17 cellular contexts compared by ENCODE assay signal in genomic region chr2:166651080-166651675, GRCh38.
DNase-seq lines count a peak whose midpoint lies in the region; ATAC-seq, FAIRE-seq and TF ChIP-seq lines count a peak whose summit lies in the region.
"Had no signal": no experiment of that assay in that cellular context is flagged by ENCODE, and none has a peak within 500 bp of the region (broad histone marks: within the 10 kb centered on the region; RNA-seq: fewer than 3 reads in every experiment).

No MANE protein-coding gene starts in this region.

- peaks cover 13% of the 10 kb centered on the region for H3K4me1 Mint-ChIP-seq in astrocyte (ENCODE audit: low read depth, unreplicated experiment)
- H3K4me1 Mint-ChIP-seq in CD8-positive, alpha-beta T cell (ENCODE audit: low read depth): no peaks in the 10 kb centered on the region
- H3K4me1 Mint-ChIP-seq: naive B cell had no signal

- no peak for TF ChIP-seq POLR2A in gastrocnemius medialis (IDR thresholded peaks at IDR 0.05)

- no peaks in the 10 kb centered on the region for H3K36me3 Mint-ChIP-seq in astrocyte (ENCODE audit: low read depth, unreplicated experiment)
- H3K36me3 Mint-ChIP-seq in CD8-positive, alpha-beta T cell: no peaks in the 10 kb centered on the region
- H3K36me3 Mint-ChIP-seq: naive B cell had no signal

- intact Hi-C loops in CD8-positive, alpha-beta T cell (cut with DNase I, micrococcal nuclease): no loop called here
- intact Hi-C loops in gastrocnemius medialis (cut with DNase I; ENCODE audit: low total_unique reads): no loop called here

- in situ Hi-C loops in gastrocnemius medialis (cut with MboI; ENCODE audit: low sequenced_read_pairs in 4 of 4): no loop called here

- no peak overlapping the region for H3K4me3 ChIP-seq in AG04449 (ENCODE audit: low read depth, low read length)
- no peak overlapping the region for H3K4me3 ChIP-seq in astrocyte (ENCODE audit: insufficient read depth, low read depth, low read length)
- H3K4me3 ChIP-seq in CD8-positive, alpha-beta T cell (ENCODE audit: low read depth, low read length): no peak overlapping the region
- no peak overlapping the region for H3K4me3 ChIP-seq in gastrocnemius medialis
- H3K4me3 ChIP-seq: GM23248, right lobe of liver had no signal

- H3K36me3 ChIP-seq in astrocyte (ENCODE audit: insufficient read depth, low read length) (no peaks in the 10 kb centered on the region), gastrocnemius medialis (no peaks in the 10 kb centered on the region)
- H3K36me3 ChIP-seq in CD8-positive, alpha-beta T cell (ENCODE audit: insufficient read depth, low read length): no peaks in the 10 kb centered on the region
- H3K36me3 ChIP-seq: right lobe of liver had no signal

- POLR2A ChIA-PET in AG04449 (lab: Yijun Ruan, JAX): no interaction called here
- POLR2A ChIA-PET in CD8-positive, alpha-beta T cell (lab: Charles Lee): no interaction called here

- H3K4me1 ChIP-seq in astrocyte (ENCODE audit: insufficient read depth, low read length) (peaks cover 7% of the 10 kb centered on the region), gastrocnemius medialis (no peaks in the 10 kb centered on the region)
- H3K4me1 ChIP-seq in CD8-positive, alpha-beta T cell (ENCODE audit: insufficient read depth, low read length): no peaks in the 10 kb centered on the region
- H3K4me1 ChIP-seq: right lobe of liver had no signal

- H3K27ac Mint-ChIP-seq in astrocyte (ENCODE audit: unreplicated experiment): peak overlapping the region; percentile 29
- no peak overlapping the region for H3K27ac Mint-ChIP-seq in CD8-positive, alpha-beta T cell
- H3K27ac Mint-ChIP-seq: activated T-helper 2 cell treated with anti-CD3 and anti-CD28 coated beads, Interferon-gamma antibody, Interleukin-2, Interleukin-4, amounts not matched to agents 10 μg/mL and 5 μg/mL and 100 μg/mL, durations not matched to agents 14 hours and 24 hours and 36 hours; naive B cell; stimulated activated naive CD8-positive, alpha-beta T cell treated with anti-CD3 and anti-CD28 coated beads, Interleukin-15, Interleukin-2, amounts not matched to agents 100 ng/mL and 50 ng/mL, for 24 hours had no signal

- H3K4me3 Mint-ChIP-seq in astrocyte (ENCODE audit: unreplicated experiment): no peak overlapping the region
- no peak overlapping the region for H3K4me3 Mint-ChIP-seq in CD8-positive, alpha-beta T cell
- H3K4me3 Mint-ChIP-seq: naive B cell; stimulated activated naive CD8-positive, alpha-beta T cell treated with anti-CD3 and anti-CD28 coated beads, Interleukin-15, Interleukin-2, amounts not matched to agents 100 ng/mL and 50 ng/mL, for 24 hours had no signal

- no peaks in the 10 kb centered on the region for H3K27me3 ChIP-seq in astrocyte (ENCODE audit: insufficient read depth, low read length)
- H3K27me3 ChIP-seq in CD8-positive, alpha-beta T cell (ENCODE audit: insufficient read depth, low read length): no peaks in the 10 kb centered on the region
- H3K27me3 ChIP-seq in gastrocnemius medialis: no peaks in the 10 kb centered on the region
- H3K27me3 ChIP-seq: right lobe of liver had no signal

- H3K9ac ChIP-seq in astrocyte (ENCODE audit: low read length): no peak overlapping the region
- H3K9ac ChIP-seq: GM23248 had no signal

- H3K4me2 ChIP-seq in astrocyte (ENCODE audit: low read length): peak overlapping the region; percentile 59

- peaks cover 2% of the 10 kb centered on the region for H3K9me3 Mint-ChIP-seq in astrocyte (ENCODE audit: unreplicated experiment)
- H3K9me3 Mint-ChIP-seq in CD8-positive, alpha-beta T cell: no peaks in the 10 kb centered on the region
- H3K9me3 Mint-ChIP-seq: activated T-helper 2 cell treated with anti-CD3 and anti-CD28 coated beads, Interferon-gamma antibody, Interleukin-2, Interleukin-4, amounts not matched to agents 10 μg/mL and 5 μg/mL and 100 μg/mL, durations not matched to agents 14 hours and 24 hours and 36 hours; stimulated activated naive CD8-positive, alpha-beta T cell treated with anti-CD3 and anti-CD28 coated beads, Interleukin-15, Interleukin-2, amounts not matched to agents 100 ng/mL and 50 ng/mL, for 24 hours had no signal

- TF ChIP-seq CTCF in AG04449 (IDR thresholded peaks at IDR 0.05; ENCODE audit: insufficient read depth, low read length, missing control alignments): no peak
- TF ChIP-seq CTCF in astrocyte (IDR thresholded peaks at IDR 0.05; ENCODE audit: insufficient read depth, low read depth, low read length): no peak
- TF ChIP-seq CTCF in CD8-positive, alpha-beta T cell (IDR thresholded peaks at IDR 0.05): no peak
- no peak for TF ChIP-seq CTCF in gastrocnemius medialis (IDR thresholded peaks at IDR 0.05 in 4 of 5, conservative IDR thresholded peaks at IDR 0.05 in 1 of 5)

- no peaks in the 10 kb centered on the region for H4K20me1 ChIP-seq in astrocyte (ENCODE audit: insufficient read depth, low read length)

- FAIRE-seq in astrocyte (lab: Jason Lieb, UNC): no peak

- H3K27ac ChIP-seq in astrocyte (ENCODE audit: low read depth, low read length) (peak overlapping the region; percentile 17), gastrocnemius medialis (no peak overlapping the region)
- no peak overlapping the region for H3K27ac ChIP-seq in CD8-positive, alpha-beta T cell (ENCODE audit: low read depth, low read length)
- H3K27ac ChIP-seq: GM23248, right lobe of liver had no signal

- H3K9me3 ChIP-seq in astrocyte (ENCODE audit: insufficient read depth, low read depth, low read length) (no peaks in the 10 kb centered on the region), gastrocnemius medialis (no peaks in the 10 kb centered on the region)
- H3K9me3 ChIP-seq in CD8-positive, alpha-beta T cell (ENCODE audit: low read length): no peaks in the 10 kb centered on the region
- H3K9me3 ChIP-seq: right lobe of liver had no signal

- DNase-seq in AG04449 (ENCODE audit: low read depth, low spot score) (peak; percentile 41), HS-27A (ENCODE audit: low read depth) (peak; percentile 66), astrocyte (ENCODE audit: low read depth) (peak; percentile 83), glomerular visceral epithelial cell (ENCODE audit: extremely low spot score) (peak; percentile 40), NCI-H510A treated with DMSO at 0.1 percent for 48 hours (lab: John Stamatoyannopoulos, UW) (no peak), gastrocnemius medialis (no peak)
- DNase-seq in CD8-positive, alpha-beta T cell: no peak
- DNase-seq: activated CD4-positive, alpha-beta T cell treated with anti-CD3 and anti-CD28 coated beads, Interleukin-2, amount 50 U/mL, for 48 hours; GM23248; kidney; naive B cell; NCI-H2171; right lobe of liver had no signal

- no peak overlapping the region for H2AFZ ChIP-seq in astrocyte (ENCODE audit: low read depth, low read length)
- H2AFZ ChIP-seq: GM23248 had no signal

- no peak for ATAC-seq in CD8-positive, alpha-beta T cell
- ATAC-seq in GM21447 (IDR thresholded peaks at IDR 0.05; ENCODE audit: unreplicated experiment) (no peak), gastrocnemius medialis (no peak)
- ATAC-seq: Panc1, right lobe of liver had no signal

- CTCF ChIA-PET in AG04449 (lab: Yijun Ruan, JAX): no interaction called here
- CTCF ChIA-PET in CD8-positive, alpha-beta T cell (lab: Charles Lee): no interaction called here

- H3K79me2 ChIP-seq in astrocyte (ENCODE audit: insufficient read depth, low read length): no peaks in the 10 kb centered on the region

- no peaks in the 10 kb centered on the region for H3K27me3 Mint-ChIP-seq in astrocyte (ENCODE audit: low read depth, unreplicated experiment)
- no peaks in the 10 kb centered on the region for H3K27me3 Mint-ChIP-seq in CD8-positive, alpha-beta T cell (ENCODE audit: low read depth)
- H3K27me3 Mint-ChIP-seq: naive B cell; stimulated activated naive CD8-positive, alpha-beta T cell treated with anti-CD3 and anti-CD28 coated beads, Interleukin-15, Interleukin-2, amounts not matched to agents 100 ng/mL and 50 ng/mL, for 24 hours had no signal

Comparison
In these comparisons a context has a peak if more than half of its experiments do, and no peak if none do; other contexts are left out.
1. DNase-seq: peak in AG04449 (single experiment), HS-27A (single experiment), astrocyte (single experiment) and glomerular visceral epithelial cell (single experiment); none in CD8-positive, alpha-beta T cell (0 of 7), NCI-H510A treated with DMSO at 0.1 percent for 48 hours (single experiment) and gastrocnemius medialis (0 of 2).